Comparison of ENCODE assay signal across 1 cellular context in genomic region chr9:136626740-136627642, GRCh38.
TF ChIP-seq lines count a peak whose summit lies in the region.

No MANE protein-coding gene starts in this region.

TF ChIP-seq in GM23338, 12 proteins besides CTCF, POLR2A, EP300 and RAD21 (continued from another document):
- TF ChIP-seq ETS1 (IDR thresholded peaks at IDR 0.05): no peak
